ENCODE assay signal across 10 cellular contexts in genomic region chr6:5457036-5457435, GRCh38.
DNase-seq lines count a peak whose midpoint lies in the region; ATAC-seq, FAIRE-seq and TF ChIP-seq lines count a peak whose summit lies in the region.
"Had no signal": no experiment of that assay in that cellular context is flagged by ENCODE, and none has a peak within 500 bp of the region (broad histone marks: within the 10 kb centered on the region; RNA-seq: fewer than 3 reads in every experiment).

No MANE protein-coding gene starts in this region.

- H3K4me3 ChIP-seq in right lobe of liver = peak overlapping the region in 2 of 3 donors; percentile 13 to 25
- no peak overlapping the region for H3K4me3 ChIP-seq in small intestine (ENCODE audit: low read depth in 1 of 2, low read length in 2 of 2)

- DNase-seq in AG20443 (ENCODE audit: low spot score) (peak; percentile 74), NCI-H2196 (lab: John Stamatoyannopoulos, UW; ENCODE audit: unreplicated experiment) (peak; percentile 83), dermis blood vessel endothelial cell (peak; percentile 61), right lobe of liver (peak; percentile 62 to 91 (median 77)), NCI-H1694 treated with DMSO at 0.1 percent for 48 hours (lab: John Stamatoyannopoulos, UW) (no peak), small intestine (no peak)
- DNase-seq: activated gamma-delta T cell treated with Interleukin-2 at 50 U/mL for 16 hours; effector CD4-positive, alpha-beta T cell had no signal

- no peak for FAIRE-seq in small intestine (lab: Jason Lieb, UNC)

- no peak for TF ChIP-seq CTCF in right lobe of liver (IDR thresholded peaks at IDR 0.05)

- ATAC-seq in right lobe of liver (peak; percentile 23 to 85 (median 62)), GM21390 (IDR thresholded peaks at IDR 0.05; ENCODE audit: unreplicated experiment) (no peak), HG03135 (IDR thresholded peaks at IDR 0.05; ENCODE audit: unreplicated experiment) (no peak)

- intact Hi-C loops in right lobe of liver (cut with DNase I) = no loop called here

- H3K27me3 ChIP-seq in right lobe of liver = no peaks in the 10 kb centered on the region
- no peaks in the 10 kb centered on the region for H3K27me3 ChIP-seq in small intestine (ENCODE audit: control insufficient read depth in 2 of 2, insufficient read depth in 2 of 2, low read length in 2 of 2)

- H3K27ac ChIP-seq in right lobe of liver (peak overlapping the region in 2 of 3 donors; percentile 35 to 57), small intestine (ENCODE audit: low read depth in 1 of 2, low read length in 1 of 2) (no peak overlapping the region)

- 30% methylated on average over 4 of the region's 8 CpGs for WGBS in right lobe of liver (ENCODE audit: insufficient coverage, low coverage, low lambda C conversion rate, missing lambda C conversion rate)
- WGBS in small intestine, 3 donors = 89 to 91% (median 90%) methylated on average over 8 of the region's 8 CpGs

- TF ChIP-seq POLR2A in right lobe of liver (IDR thresholded peaks at IDR 0.05) = peak; percentile 64

- H3K36me3 ChIP-seq in right lobe of liver = no peaks in the 10 kb centered on the region
- H3K36me3 ChIP-seq in small intestine (ENCODE audit: control insufficient read depth in 2 of 2, insufficient read depth in 2 of 2, low read length in 2 of 2) = no peaks in the 10 kb centered on the region

- no peaks in the 10 kb centered on the region for H3K4me1 ChIP-seq in right lobe of liver
- no peaks in the 10 kb centered on the region for H3K4me1 ChIP-seq in small intestine (ENCODE audit: control insufficient read depth in 2 of 2, insufficient read depth in 1 of 2, low read depth in 1 of 2, low read length in 1 of 2)

- H3K9me3 ChIP-seq in right lobe of liver (no peaks in the 10 kb centered on the region), small intestine (ENCODE audit: control insufficient read depth, low read depth) (no peaks in the 10 kb centered on the region)

Comparison
In these comparisons a context has a peak if more than half of its experiments do, and no peak if none do; other contexts are left out.
1. DNase-seq: peak in AG20443 (single experiment), NCI-H2196 (single experiment), dermis blood vessel endothelial cell (single experiment) and right lobe of liver (3 of 3); none in NCI-H1694 treated with DMSO at 0.1 percent for 48 hours (single experiment) and small intestine (single experiment).
2. ATAC-seq: peak in right lobe of liver (4 of 4); none in GM21390 (single experiment) and HG03135 (single experiment).
3. H3K27ac ChIP-seq: peak in right lobe of liver (2 of 3); none in small intestine (0 of 2).
4. H3K4me3 ChIP-seq: peak in right lobe of liver (2 of 3); none in small intestine (0 of 2).